1 cellular context compared by ENCODE assay signal in the genomic region with DNA sequence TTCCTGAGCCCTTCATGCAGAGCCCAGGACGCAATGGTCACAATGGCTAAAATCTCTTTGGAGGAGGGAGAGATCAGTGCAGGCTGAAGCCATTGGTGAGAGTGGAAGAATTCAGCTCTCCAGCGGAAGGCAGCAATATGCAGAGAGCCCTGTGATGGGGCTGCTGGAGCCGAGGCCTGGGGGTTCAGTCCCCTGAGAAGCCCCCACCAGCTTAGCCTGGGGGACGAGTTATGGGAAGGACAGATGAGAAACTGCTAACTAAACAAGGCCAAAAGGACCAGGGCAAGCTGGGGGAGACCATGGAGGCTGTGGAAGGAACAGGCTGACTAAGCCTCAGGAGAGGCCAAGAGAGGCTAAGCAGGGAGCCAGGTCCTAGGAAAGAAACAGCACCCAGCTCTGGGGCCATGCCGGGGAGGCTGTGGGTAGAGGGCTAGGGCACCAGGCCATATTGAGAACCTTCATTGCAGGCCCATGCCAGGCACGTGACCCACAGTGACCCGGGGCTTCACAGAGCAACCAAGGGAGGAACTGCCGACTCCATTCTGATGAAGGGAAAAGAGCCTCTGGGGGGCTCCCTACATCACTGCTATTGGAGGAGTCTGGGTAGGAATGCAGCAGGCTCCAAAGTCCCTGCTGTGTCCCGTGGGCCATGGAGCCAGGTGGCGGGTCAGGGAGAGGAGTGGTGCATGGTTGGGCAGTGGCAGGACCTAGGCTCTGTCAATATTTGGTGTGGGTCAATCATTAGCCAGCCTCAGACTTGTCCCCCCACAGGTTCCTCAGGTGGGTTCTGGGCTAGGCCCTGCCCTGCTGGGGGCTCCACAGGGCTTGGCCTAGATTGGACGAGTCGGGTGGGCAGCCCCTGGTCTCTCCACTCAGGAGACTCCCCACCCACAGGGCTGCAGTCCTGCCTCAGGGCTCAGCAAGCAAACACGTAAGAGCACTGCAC.
TF ChIP-seq lines count a peak whose summit lies in the region.

No MANE protein-coding gene starts in this region.

TF ChIP-seq in HepG2, 621 proteins besides CTCF, POLR2A, EP300 and RAD21 (continued from another document and continues in another):
- TF ChIP-seq MAZ (IDR thresholded peaks at IDR 0.05; ENCODE audit: borderline replicate concordance, low read depth, low read length): peak; percentile 81
- peak; percentile 97 for TF ChIP-seq MAZ (CRISPR knock-in tag; IDR thresholded peaks at IDR 0.05; ENCODE audit: low read depth)
- no peak; the same call in 1 of the 2 replicates for TF ChIP-seq ZBTB21 (CRISPR knock-in tag; IDR thresholded peaks at IDR 0.05)
- peak; percentile 95 for TF ChIP-seq ZNF331 (CRISPR knock-in tag; IDR thresholded peaks at IDR 0.05)
- TF ChIP-seq DNMT3B (CRISPR knock-in tag; conservative IDR thresholded peaks at IDR 0.05): no peak; the same call in 1 of the 2 replicates
- 0 out of 2 replicates have a peak, but pooled peaks have one; percentile 67 for TF ChIP-seq ZSCAN30 (CRISPR knock-in tag; IDR thresholded peaks at IDR 0.05)
- no peak for TF ChIP-seq ATF3 (CRISPR knock-in tag; IDR thresholded peaks at IDR 0.05)
- TF ChIP-seq, protein P1, sequence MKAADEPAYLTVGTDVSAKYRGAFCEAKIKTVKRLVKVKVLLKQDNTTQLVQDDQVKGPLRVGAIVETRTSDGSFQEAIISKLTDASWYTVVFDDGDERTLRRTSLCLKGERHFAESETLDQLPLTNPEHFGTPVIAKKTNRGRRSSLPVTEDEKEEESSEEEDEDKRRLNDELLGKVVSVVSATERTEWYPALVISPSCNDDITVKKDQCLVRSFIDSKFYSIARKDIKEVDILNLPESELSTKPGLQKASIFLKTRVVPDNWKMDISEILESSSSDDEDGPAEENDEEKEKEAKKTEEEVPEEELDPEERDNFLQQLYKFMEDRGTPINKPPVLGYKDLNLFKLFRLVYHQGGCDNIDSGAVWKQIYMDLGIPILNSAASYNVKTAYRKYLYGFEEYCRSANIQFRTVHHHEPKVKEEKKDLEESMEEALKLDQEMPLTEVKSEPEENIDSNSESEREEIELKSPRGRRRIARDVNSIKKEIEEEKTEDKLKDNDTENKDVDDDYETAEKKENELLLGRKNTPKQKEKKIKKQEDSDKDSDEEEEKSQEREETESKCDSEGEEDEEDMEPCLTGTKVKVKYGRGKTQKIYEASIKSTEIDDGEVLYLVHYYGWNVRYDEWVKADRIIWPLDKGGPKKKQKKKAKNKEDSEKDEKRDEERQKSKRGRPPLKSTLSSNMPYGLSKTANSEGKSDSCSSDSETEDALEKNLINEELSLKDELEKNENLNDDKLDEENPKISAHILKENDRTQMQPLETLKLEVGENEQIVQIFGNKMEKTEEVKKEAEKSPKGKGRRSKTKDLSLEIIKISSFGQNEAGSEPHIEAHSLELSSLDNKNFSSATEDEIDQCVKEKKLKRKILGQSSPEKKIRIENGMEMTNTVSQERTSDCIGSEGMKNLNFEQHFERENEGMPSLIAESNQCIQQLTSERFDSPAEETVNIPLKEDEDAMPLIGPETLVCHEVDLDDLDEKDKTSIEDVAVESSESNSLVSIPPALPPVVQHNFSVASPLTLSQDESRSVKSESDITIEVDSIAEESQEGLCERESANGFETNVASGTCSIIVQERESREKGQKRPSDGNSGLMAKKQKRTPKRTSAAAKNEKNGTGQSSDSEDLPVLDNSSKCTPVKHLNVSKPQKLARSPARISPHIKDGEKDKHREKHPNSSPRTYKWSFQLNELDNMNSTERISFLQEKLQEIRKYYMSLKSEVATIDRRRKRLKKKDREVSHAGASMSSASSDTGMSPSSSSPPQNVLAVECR (CRISPR knock-in tag; IDR thresholded peaks at IDR 0.05; ENCODE audit: borderline replicate concordance): peak; percentile 82; the same call in 1 of the 2 replicates
- TF ChIP-seq NRL (CRISPR knock-in tag; IDR thresholded peaks at IDR 0.05; ENCODE audit: borderline replicate concordance): peak; percentile 92
- no peak for TF ChIP-seq GMEB2 (CRISPR knock-in tag; IDR thresholded peaks at IDR 0.05; ENCODE audit: low read depth)
- TF ChIP-seq, protein P2, sequence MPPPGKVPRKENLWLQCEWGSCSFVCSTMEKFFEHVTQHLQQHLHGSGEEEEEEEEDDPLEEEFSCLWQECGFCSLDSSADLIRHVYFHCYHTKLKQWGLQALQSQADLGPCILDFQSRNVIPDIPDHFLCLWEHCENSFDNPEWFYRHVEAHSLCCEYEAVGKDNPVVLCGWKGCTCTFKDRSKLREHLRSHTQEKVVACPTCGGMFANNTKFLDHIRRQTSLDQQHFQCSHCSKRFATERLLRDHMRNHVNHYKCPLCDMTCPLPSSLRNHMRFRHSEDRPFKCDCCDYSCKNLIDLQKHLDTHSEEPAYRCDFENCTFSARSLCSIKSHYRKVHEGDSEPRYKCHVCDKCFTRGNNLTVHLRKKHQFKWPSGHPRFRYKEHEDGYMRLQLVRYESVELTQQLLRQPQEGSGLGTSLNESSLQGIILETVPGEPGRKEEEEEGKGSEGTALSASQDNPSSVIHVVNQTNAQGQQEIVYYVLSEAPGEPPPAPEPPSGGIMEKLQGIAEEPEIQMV (CRISPR knock-in tag; IDR thresholded peaks at IDR 0.05; ENCODE audit: low read depth): 0 out of 2 replicates have a peak, but pooled peaks have one; percentile 51
- TF ChIP-seq, protein P3, sequence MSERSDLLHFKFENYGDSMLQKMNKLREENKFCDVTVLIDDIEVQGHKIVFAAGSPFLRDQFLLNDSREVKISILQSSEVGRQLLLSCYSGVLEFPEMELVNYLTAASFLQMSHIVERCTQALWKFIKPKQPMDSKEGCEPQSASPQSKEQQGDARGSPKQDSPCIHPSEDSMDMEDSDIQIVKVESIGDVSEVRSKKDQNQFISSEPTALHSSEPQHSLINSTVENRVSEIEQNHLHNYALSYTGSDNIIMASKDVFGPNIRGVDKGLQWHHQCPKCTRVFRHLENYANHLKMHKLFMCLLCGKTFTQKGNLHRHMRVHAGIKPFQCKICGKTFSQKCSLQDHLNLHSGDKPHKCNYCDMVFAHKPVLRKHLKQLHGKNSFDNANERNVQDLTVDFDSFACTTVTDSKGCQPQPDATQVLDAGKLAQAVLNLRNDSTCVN (CRISPR knock-in tag; IDR thresholded peaks at IDR 0.05; ENCODE audit: borderline replicate concordance): peak; percentile 67; the same call in 1 of the 2 replicates
- peak; percentile 50; the same call in 1 of the 2 replicates for TF ChIP-seq ZNF652 (CRISPR knock-in tag; IDR thresholded peaks at IDR 0.05; ENCODE audit: borderline replicate concordance, low read depth)
- peak; percentile 70; the same call in 1 of the 2 replicates for TF ChIP-seq ZNF234 (CRISPR knock-in tag; conservative IDR thresholded peaks at IDR 0.05)
- peak; percentile 91; the same call in 1 of the 2 replicates for TF ChIP-seq ZNF691 (CRISPR knock-in tag; IDR thresholded peaks at IDR 0.05; ENCODE audit: borderline replicate concordance, low read depth)
- peak; percentile 74; the same call in 1 of the 2 replicates for TF ChIP-seq ZFP41 (CRISPR knock-in tag; IDR thresholded peaks at IDR 0.05; ENCODE audit: borderline replicate concordance)
- TF ChIP-seq NCOA2 (CRISPR knock-in tag; IDR thresholded peaks at IDR 0.05): peak; percentile 93
- no peak for TF ChIP-seq ZKSCAN5 (CRISPR knock-in tag; IDR thresholded peaks at IDR 0.05)
- TF ChIP-seq, protein P4, sequence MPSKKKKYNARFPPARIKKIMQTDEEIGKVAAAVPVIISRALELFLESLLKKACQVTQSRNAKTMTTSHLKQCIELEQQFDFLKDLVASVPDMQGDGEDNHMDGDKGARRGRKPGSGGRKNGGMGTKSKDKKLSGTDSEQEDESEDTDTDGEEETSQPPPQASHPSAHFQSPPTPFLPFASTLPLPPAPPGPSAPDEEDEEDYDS (CRISPR knock-in tag; IDR thresholded peaks at IDR 0.05): peak; percentile 83
- no peak for TF ChIP-seq GPN1 (CRISPR knock-in tag; IDR thresholded peaks at IDR 0.05; ENCODE audit: borderline replicate concordance)
- TF ChIP-seq, protein P5, sequence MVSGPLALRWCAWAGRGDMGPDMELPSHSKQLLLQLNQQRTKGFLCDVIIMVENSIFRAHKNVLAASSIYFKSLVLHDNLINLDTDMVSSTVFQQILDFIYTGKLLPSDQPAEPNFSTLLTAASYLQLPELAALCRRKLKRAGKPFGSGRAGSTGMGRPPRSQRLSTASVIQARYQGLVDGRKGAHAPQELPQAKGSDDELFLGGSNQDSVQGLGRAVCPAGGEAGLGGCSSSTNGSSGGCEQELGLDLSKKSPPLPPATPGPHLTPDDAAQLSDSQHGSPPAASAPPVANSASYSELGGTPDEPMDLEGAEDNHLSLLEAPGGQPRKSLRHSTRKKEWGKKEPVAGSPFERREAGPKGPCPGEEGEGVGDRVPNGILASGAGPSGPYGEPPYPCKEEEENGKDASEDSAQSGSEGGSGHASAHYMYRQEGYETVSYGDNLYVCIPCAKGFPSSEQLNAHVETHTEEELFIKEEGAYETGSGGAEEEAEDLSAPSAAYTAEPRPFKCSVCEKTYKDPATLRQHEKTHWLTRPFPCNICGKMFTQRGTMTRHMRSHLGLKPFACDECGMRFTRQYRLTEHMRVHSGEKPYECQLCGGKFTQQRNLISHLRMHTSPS (CRISPR knock-in tag; IDR thresholded peaks at IDR 0.05; ENCODE audit: low read depth): peak; percentile 88; the same call in 1 of the 2 replicates
- no peak for TF ChIP-seq SP1 (IDR thresholded peaks at IDR 0.05)
- no peak for TF ChIP-seq SP1 (CRISPR knock-in tag; IDR thresholded peaks at IDR 0.05)
- TF ChIP-seq DMAP1 (CRISPR knock-in tag; IDR thresholded peaks at IDR 0.05): peak; percentile 95
- peak; percentile 83 for TF ChIP-seq ZNF264 (CRISPR knock-in tag; IDR thresholded peaks at IDR 0.05)
- TF ChIP-seq, protein P6, sequence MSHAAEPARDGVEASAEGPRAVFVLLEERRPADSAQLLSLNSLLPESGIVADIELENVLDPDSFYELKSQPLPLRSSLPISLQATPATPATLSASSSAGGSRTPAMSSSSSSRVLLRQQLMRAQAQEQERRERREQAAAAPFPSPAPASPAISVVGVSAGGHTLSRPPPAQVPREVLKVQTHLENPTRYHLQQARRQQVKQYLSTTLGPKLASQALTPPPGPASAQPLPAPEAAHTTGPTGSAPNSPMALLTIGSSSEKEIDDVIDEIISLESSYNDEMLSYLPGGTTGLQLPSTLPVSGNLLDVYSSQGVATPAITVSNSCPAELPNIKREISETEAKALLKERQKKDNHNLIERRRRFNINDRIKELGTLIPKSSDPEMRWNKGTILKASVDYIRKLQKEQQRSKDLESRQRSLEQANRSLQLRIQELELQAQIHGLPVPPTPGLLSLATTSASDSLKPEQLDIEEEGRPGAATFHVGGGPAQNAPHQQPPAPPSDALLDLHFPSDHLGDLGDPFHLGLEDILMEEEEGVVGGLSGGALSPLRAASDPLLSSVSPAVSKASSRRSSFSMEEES (CRISPR knock-in tag; IDR thresholded peaks at IDR 0.05): peak; percentile 94
- TF ChIP-seq, protein P7, sequence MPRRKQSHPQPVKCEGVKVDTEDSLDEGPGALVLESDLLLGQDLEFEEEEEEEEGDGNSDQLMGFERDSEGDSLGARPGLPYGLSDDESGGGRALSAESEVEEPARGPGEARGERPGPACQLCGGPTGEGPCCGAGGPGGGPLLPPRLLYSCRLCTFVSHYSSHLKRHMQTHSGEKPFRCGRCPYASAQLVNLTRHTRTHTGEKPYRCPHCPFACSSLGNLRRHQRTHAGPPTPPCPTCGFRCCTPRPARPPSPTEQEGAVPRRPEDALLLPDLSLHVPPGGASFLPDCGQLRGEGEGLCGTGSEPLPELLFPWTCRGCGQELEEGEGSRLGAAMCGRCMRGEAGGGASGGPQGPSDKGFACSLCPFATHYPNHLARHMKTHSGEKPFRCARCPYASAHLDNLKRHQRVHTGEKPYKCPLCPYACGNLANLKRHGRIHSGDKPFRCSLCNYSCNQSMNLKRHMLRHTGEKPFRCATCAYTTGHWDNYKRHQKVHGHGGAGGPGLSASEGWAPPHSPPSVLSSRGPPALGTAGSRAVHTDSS (CRISPR knock-in tag; conservative IDR thresholded peaks at IDR 0.05): no peak
- peak; percentile 81; the same call in 1 of the 2 replicates for TF ChIP-seq KAT7 (CRISPR knock-in tag; IDR thresholded peaks at IDR 0.05; ENCODE audit: borderline replicate concordance)
- TF ChIP-seq PAWR (CRISPR knock-in tag; IDR thresholded peaks at IDR 0.05; ENCODE audit: borderline replicate concordance): no peak
- TF ChIP-seq SMAD3 (CRISPR knock-in tag; IDR thresholded peaks at IDR 0.05): peak; percentile 72; the same call in 1 of the 2 replicates
- TF ChIP-seq ZSCAN9 (CRISPR knock-in tag; IDR thresholded peaks at IDR 0.05; ENCODE audit: borderline replicate concordance): peak; percentile 78
- TF ChIP-seq POLR2G (IDR thresholded peaks at IDR 0.05; ENCODE audit: low read depth, low read length): peak; percentile 84
- TF ChIP-seq YEATS2 (CRISPR knock-in tag; IDR thresholded peaks at IDR 0.05; ENCODE audit: borderline replicate concordance): peak; percentile 78; the same call in 1 of the 2 replicates
- peak; percentile 83 for TF ChIP-seq RCOR2 (CRISPR knock-in tag; IDR thresholded peaks at IDR 0.05)
- peak; percentile 95 for TF ChIP-seq ZNF792 (CRISPR knock-in tag; IDR thresholded peaks at IDR 0.05)
- TF ChIP-seq SALL2 (CRISPR knock-in tag; IDR thresholded peaks at IDR 0.05): peak; percentile 81; the same call in 1 of the 2 replicates
- TF ChIP-seq LCORL (IDR thresholded peaks at IDR 0.05): no peak
- TF ChIP-seq LCORL (CRISPR knock-in tag; IDR thresholded peaks at IDR 0.05): peak; percentile 99
- no peak for TF ChIP-seq CC2D1A (CRISPR knock-in tag; IDR thresholded peaks at IDR 0.05)
- peak; percentile 98; the same call in 1 of the 2 replicates for TF ChIP-seq ZNF772 (CRISPR knock-in tag; IDR thresholded peaks at IDR 0.05)
- TF ChIP-seq ZNF30 (CRISPR knock-in tag; IDR thresholded peaks at IDR 0.05): no peak
- no peak for TF ChIP-seq TCF12 (IDR thresholded peaks at IDR 0.05)
- TF ChIP-seq TCF12 (CRISPR knock-in tag; IDR thresholded peaks at IDR 0.05): peak; percentile 92
- TF ChIP-seq XBP1 (CRISPR knock-in tag; IDR thresholded peaks at IDR 0.05): no peak
- TF ChIP-seq FOXC1 (CRISPR knock-in tag; IDR thresholded peaks at IDR 0.05; ENCODE audit: borderline replicate concordance): peak; percentile 78; the same call in 1 of the 2 replicates
- peak; percentile 66; the same call in 1 of the 2 replicates for TF ChIP-seq ZNF703 (CRISPR knock-in tag; IDR thresholded peaks at IDR 0.05; ENCODE audit: borderline replicate concordance)
- TF ChIP-seq ZNF230 (CRISPR knock-in tag; IDR thresholded peaks at IDR 0.05): 0 out of 2 replicates have a peak, but pooled peaks have one; percentile 79
